7 cellular contexts compared by ENCODE assay signal in genomic region chr1:7954683-7955082, GRCh38. TPM values are rescaled to one million over a fixed set of nuclear protein-coding genes. Genes with fewer than 3 reads are reported as not detected.
DNase-seq lines count a peak whose midpoint lies in the region; TF ChIP-seq lines count a peak whose summit lies in the region.

No MANE protein-coding gene starts in this region.

- peak overlapping the region; percentile 82 for H3K9ac ChIP-seq in skeletal muscle satellite cell (ENCODE audit: low read depth, low read length)

- TF ChIP-seq CTCF in GM12864 (IDR thresholded peaks at IDR 0.05; ENCODE audit: low read depth, low read length, missing control alignments) = no peak
- TF ChIP-seq CTCF in Peyer's patch (IDR thresholded peaks at IDR 0.05) = no peak
- TF ChIP-seq CTCF in epithelial cell of esophagus (IDR thresholded peaks at IDR 0.05; ENCODE audit: insufficient read depth, low read depth, low read length, missing control alignments) = no peak
- no peak for TF ChIP-seq CTCF in GM20000 (IDR thresholded peaks at IDR 0.05; ENCODE audit: extremely low read depth, missing control alignments)

- TF ChIP-seq POLR2A in Peyer's patch (IDR thresholded peaks at IDR 0.05) = no peak

- H3K9me3 ChIP-seq in Peyer's patch (no peaks in the 10 kb centered on the region), skeletal muscle satellite cell (replicated peaks; ENCODE audit: low read length) (no peaks in the 10 kb centered on the region)

- H3K27me3 ChIP-seq in Peyer's patch (no peaks in the 10 kb centered on the region), skeletal muscle satellite cell (ENCODE audit: control insufficient read depth, insufficient read depth, low read length) (no peaks in the 10 kb centered on the region)

- H3K4me2 ChIP-seq in skeletal muscle satellite cell (ENCODE audit: low read length) = peak overlapping the region; percentile 87

- H3K27ac ChIP-seq in Peyer's patch = peak overlapping the region; percentile 88 to 93 (median 90)

- H3K36me3 ChIP-seq in Peyer's patch (no peaks in the 10 kb centered on the region), skeletal muscle satellite cell (ENCODE audit: insufficient read depth, low read length) (no peaks in the 10 kb centered on the region)

- DNase-seq in GM12864 (ENCODE audit: low read depth) (no peak), Peyer's patch (no peak), epithelial cell of esophagus (ENCODE audit: low read depth) (no peak), inferior parietal cortex (ENCODE audit: extremely low spot score) (no peak), NCI-H1105 treated with DMSO at 0.1 percent for 48 hours (lab: John Stamatoyannopoulos, UW) (no peak), GM20000 (ENCODE audit: low spot score) (no peak)

- H3K4me3 ChIP-seq in GM12864 (ENCODE audit: low read depth, low read length) (peak overlapping the region; percentile 56), Peyer's patch (peak overlapping the region; percentile 56 to 77 (median 66)), epithelial cell of esophagus (ENCODE audit: low read length) (peak overlapping the region; percentile 67), skeletal muscle satellite cell (ENCODE audit: low read length) (peak overlapping the region; percentile 77)

- H3K4me1 ChIP-seq in Peyer's patch (peaks cover 0 to 4% (median 0%) of the 10 kb centered on the region in 4 donors), skeletal muscle satellite cell (ENCODE audit: control insufficient read depth, insufficient read depth, low read length) (peaks cover 6% of the 10 kb centered on the region)

RNA-seq across cellular contexts. Expression of gene PARK7, which starts 6.8 kb away (rescaled TPM):
- total RNA-seq in Peyer's patch = 10 to 100 TPM; 48.2 to 85.8 (median 73.5) TPM
- 202 and 212 TPM in 2 replicates for total RNA-seq in skeletal muscle satellite cell (2012; rRNA removed)

RNA-seq across cellular contexts. Expression of gene TNFRSF9, which starts 14.0 kb away (rescaled TPM):
- 1 to 10 TPM in 1 of 4 donors, under 1 TPM in 1, not detected in 2; 0.66 to 1.7 TPM for total RNA-seq in Peyer's patch
- under 0.01 and 0.22 TPM in 2 replicates for total RNA-seq in skeletal muscle satellite cell (2012; rRNA removed)
